15 cellular contexts compared by ENCODE assay signal in genomic region chr3:183489455-183490210, GRCh38.
DNase-seq lines count a peak whose midpoint lies in the region; ATAC-seq, FAIRE-seq and TF ChIP-seq lines count a peak whose summit lies in the region.
"Had no signal": no experiment of that assay in that cellular context is flagged by ENCODE, and none has a peak within 500 bp of the region (broad histone marks: within the 10 kb centered on the region; RNA-seq: fewer than 3 reads in every experiment).

No MANE protein-coding gene starts in this region.

- no peak for ATAC-seq in K562

- H3K36me3 ChIP-seq in K562 (ENCODE audit: control insufficient read depth, insufficient read depth, low read length): no peaks in the 10 kb centered on the region
- H3K36me3 ChIP-seq in hepatocyte (replicated peaks; ENCODE audit: insufficient read depth, low read depth): no peaks in the 10 kb centered on the region
- no peaks in the 10 kb centered on the region for H3K36me3 ChIP-seq in smooth muscle cell (ENCODE audit: low read depth)
- H3K36me3 ChIP-seq: uterus had no signal

- H3K27ac Mint-ChIP-seq in activated T-cell treated with anti-CD3 and anti-CD28 coated beads, Interleukin-2, amount 50 U/mL, for 24 hours: peak overlapping the region; percentile 24
- H3K27ac Mint-ChIP-seq: dendritic cell treated with granulocyte-macrophage colony-stimulating factor and Interleukin-4, amounts not matched to agents 40 ng/mL and 50 ng/mL, for 4 days; progenitor cell of endocrine pancreas had no signal

- H3K9me2 ChIP-seq in hepatocyte (replicated peaks; ENCODE audit: insufficient read depth): no peaks in the 10 kb centered on the region

- no peak for DNase-seq in activated T-cell treated with anti-CD3 and anti-CD28 coated beads, Interleukin-2, amount 50 U/mL, for 24 hours
- DNase-seq in activated T-cell treated with anti-CD3 and anti-CD28 coated beads, Interleukin-2, amount 50 U/mL, for 1 hour: no peak
- no peak for DNase-seq in K562 (ENCODE audit: extremely low read depth in 1 of 4, low spot score in 3 of 4)
- no peak for DNase-seq in hepatocyte (ENCODE audit: low spot score)
- DNase-seq in smooth muscle cell (lab: John Stamatoyannopoulos, UW; ENCODE audit: unreplicated experiment): no peak
- DNase-seq in RCC 7860 (ENCODE audit: low spot score): no peak
- DNase-seq in HTR-8/SVneo (ENCODE audit: insufficient read length, low spot score): no peak
- no peak for DNase-seq in mucosa of gallbladder (ENCODE audit: low spot score)
- DNase-seq: DMS153; NCI-H446 treated with DMSO at 0.1 percent for 48 hours; stimulated activated CD4-positive, alpha-beta T cell treated with anti-CD3 and anti-CD28 coated beads, Interleukin-2, amount 100 ng/mL, for 24 hours; uterus had no signal

- H3K4me3 Mint-ChIP-seq in activated T-cell treated with anti-CD3 and anti-CD28 coated beads, Interleukin-2, amount 50 U/mL, for 24 hours: no peak overlapping the region
- H3K4me3 Mint-ChIP-seq: dendritic cell treated with granulocyte-macrophage colony-stimulating factor and Interleukin-4, amounts not matched to agents 40 ng/mL and 50 ng/mL, for 4 days had no signal

- H3K4me2 ChIP-seq in K562 (ENCODE audit: insufficient read depth, low read length) (no peak overlapping the region), hepatocyte (no peak overlapping the region), smooth muscle cell (no peak overlapping the region)

- TF ChIP-seq POLR2A in K562 (conservative IDR thresholded peaks at IDR 0.05): no peak

- H2AFZ ChIP-seq in K562 (ENCODE audit: low read depth, low read length) (peak overlapping the region; percentile 59; the same call in 1 of the 2 replicates), hepatocyte (no peak overlapping the region), smooth muscle cell (ENCODE audit: low read depth) (no peak overlapping the region)

- no peaks in the 10 kb centered on the region for H3K27me3 Mint-ChIP-seq in activated T-cell treated with anti-CD3 and anti-CD28 coated beads, Interleukin-2, amount 50 U/mL, for 24 hours
- H3K27me3 Mint-ChIP-seq: dendritic cell treated with granulocyte-macrophage colony-stimulating factor and Interleukin-4, amounts not matched to agents 40 ng/mL and 50 ng/mL, for 4 days; progenitor cell of endocrine pancreas had no signal

- H3K9me3 Mint-ChIP-seq in activated T-cell treated with anti-CD3 and anti-CD28 coated beads, Interleukin-2, amount 50 U/mL, for 24 hours: no peaks in the 10 kb centered on the region

- no peak overlapping the region for H3K9ac ChIP-seq in K562 (ENCODE audit: insufficient read depth in 1 of 2, low read depth in 2 of 2, low read length in 2 of 2)
- H3K9ac ChIP-seq in smooth muscle cell (ENCODE audit: low read depth): no peak overlapping the region

- in situ Hi-C loops in K562 (cut with MboI): no loop called here

- FAIRE-seq in K562 (lab: Jason Lieb, UNC): peak; percentile 56
- no peak for FAIRE-seq in RCC 7860 (lab: Jason Lieb, UNC)
- no peak for FAIRE-seq in HTR-8/SVneo (lab: Jason Lieb, UNC)

- H3K27ac ChIP-seq in K562 (ENCODE audit: extremely low read depth, low read depth, low read length) (no peak overlapping the region), hepatocyte (peak overlapping the region; percentile 45), smooth muscle cell (ENCODE audit: low read depth) (peak overlapping the region; percentile 3)
- H3K27ac ChIP-seq: RWPE1, uterus had no signal

- intact Hi-C loops in K562 (cut with micrococcal nuclease): no loop called here

- CTCF ChIA-PET in K562 (lab: Yijun Ruan, JAX; ENCODE audit: low intra/inter-chr PET ratio): no interaction called here

- H3K9me3 ChIP-seq in K562 (replicated peaks; ENCODE audit: control insufficient read depth, insufficient read depth, low read depth, low read length): no peaks in the 10 kb centered on the region
- no peaks in the 10 kb centered on the region for H3K9me3 ChIP-seq in hepatocyte (ENCODE audit: low read depth)
- no peaks in the 10 kb centered on the region for H3K9me3 ChIP-seq in smooth muscle cell (replicated peaks; ENCODE audit: low read depth)
- H3K9me3 ChIP-seq: uterus had no signal

- peaks cover 8 to 9% of the 10 kb centered on the region in 2 experiments; a peak in 3 of 5 replicates for H3K4me1 ChIP-seq in K562 (replicated peaks in 1 of 2; ENCODE audit: control insufficient read depth in 2 of 2, insufficient read depth in 2 of 2, low read length in 2 of 2)
- H3K4me1 ChIP-seq in hepatocyte (ENCODE audit: insufficient read depth): no peaks in the 10 kb centered on the region
- H3K4me1 ChIP-seq in smooth muscle cell (ENCODE audit: low read depth): peaks cover 8% of the 10 kb centered on the region
- H3K4me1 ChIP-seq: uterus had no signal

- no peak for TF ChIP-seq EP300 in K562 (IDR thresholded peaks at IDR 0.05; ENCODE audit: low read length)

- H3K27me3 ChIP-seq in K562 (ENCODE audit: control insufficient read depth in 2 of 2, insufficient read depth in 2 of 2, low read length in 2 of 2): no peaks in the 10 kb centered on the region
- H3K27me3 ChIP-seq in hepatocyte: no peaks in the 10 kb centered on the region
- no peaks in the 10 kb centered on the region for H3K27me3 ChIP-seq in smooth muscle cell (ENCODE audit: low read depth)
- H3K27me3 ChIP-seq: uterus had no signal

- H3K79me2 ChIP-seq in K562 (ENCODE audit: control insufficient read depth, insufficient read depth, low read length) (no peaks in the 10 kb centered on the region), hepatocyte (no peaks in the 10 kb centered on the region), smooth muscle cell (ENCODE audit: low read depth) (no peaks in the 10 kb centered on the region)

- no peak overlapping the region for H3K4me3 ChIP-seq in K562
- H3K4me3 ChIP-seq in hepatocyte: no peak overlapping the region
- H3K4me3 ChIP-seq in smooth muscle cell: no peak overlapping the region
- H3K4me3 ChIP-seq: uterus had no signal

- H4K20me1 ChIP-seq in K562 (replicated peaks; ENCODE audit: control insufficient read depth, insufficient read depth, low read length): no peaks in the 10 kb centered on the region
- no peaks in the 10 kb centered on the region for H4K20me1 ChIP-seq in hepatocyte (ENCODE audit: insufficient read depth, poor library complexity, severe bottlenecking)
- H4K20me1 ChIP-seq in smooth muscle cell (ENCODE audit: low read depth): no peaks in the 10 kb centered on the region

- POLR2A ChIA-PET in K562 (lab: Yijun Ruan, JAX): interaction anchor here (0.6 to 1.4 kb wide), 2 partner anchors 10 to 43 kb away, joined by 3 to 4 read pairs; no protein-coding TSS in a partner anchor

- H3K36me3 Mint-ChIP-seq in activated T-cell treated with anti-CD3 and anti-CD28 coated beads, Interleukin-2, amount 50 U/mL, for 24 hours (ENCODE audit: low read depth): peaks cover 63% of the 10 kb centered on the region

- no peaks in the 10 kb centered on the region for H3F3A ChIP-seq in smooth muscle cell (ENCODE audit: low read depth)

- no TSS peak for BruUV-seq in K562 (replicated peaks; lab: Mats Ljungman, UMichigan)

- peaks cover 8% of the 10 kb centered on the region for H3K4me1 Mint-ChIP-seq in activated T-cell treated with anti-CD3 and anti-CD28 coated beads, Interleukin-2, amount 50 U/mL, for 24 hours (ENCODE audit: low read depth)

- WGBS in K562 (ENCODE audit: insufficient coverage, low coverage, missing lambda C conversion rate): 22% methylated on average over 6 of the region's 6 CpGs
- 87% methylated on average over 6 of the region's 6 CpGs for WGBS in hepatocyte (ENCODE audit: low lambda C conversion rate, missing lambda C conversion rate)
- 83% methylated on average over 6 of the region's 6 CpGs for WGBS in smooth muscle cell (ENCODE audit: low lambda C conversion rate)

- no peak for TF ChIP-seq RAD21 in K562 (CRISPR knock-in tag; conservative IDR thresholded peaks at IDR 0.05 in 1 of 2, IDR thresholded peaks at IDR 0.05 in 1 of 2)

- H3K9me1 ChIP-seq in K562 (ENCODE audit: control insufficient read depth, insufficient read depth, low read length): no peaks in the 10 kb centered on the region

- no peak for TF ChIP-seq CTCF in K562 (IDR thresholded peaks at IDR 0.05 in 2 of 3, conservative IDR thresholded peaks at IDR 0.05 in 1 of 3; ENCODE audit: insufficient read depth in 2 of 3, low read depth in 1 of 3, low read length in 3 of 3)
- TF ChIP-seq CTCF in hepatocyte (IDR thresholded peaks at IDR 0.05; ENCODE audit: poor library complexity): no peak
- TF ChIP-seq CTCF in smooth muscle cell (IDR thresholded peaks at IDR 0.05; ENCODE audit: borderline replicate concordance, insufficient read depth, poor library complexity, severe bottlenecking): no peak

TF ChIP-seq in K562, 482 proteins besides CTCF, POLR2A, EP300 and RAD21 (continues in another document):
- no peak for TF ChIP-seq RBM34 (IDR thresholded peaks at IDR 0.05; ENCODE audit: borderline replicate concordance, insufficient read depth, low read length)
- peak; percentile 82 for TF ChIP-seq C11orf30 (IDR thresholded peaks at IDR 0.05; ENCODE audit: low read depth)
- TF ChIP-seq NFE2L1 (tag; IDR thresholded peaks at IDR 0.05; ENCODE audit: borderline replicate concordance, low read depth): 0 out of 2 replicates have a peak, but pooled peaks have one; percentile 5
- no peak for TF ChIP-seq EZH2 (IDR thresholded peaks at IDR 0.05; ENCODE audit: borderline replicate concordance, low read depth, low read length)
- TF ChIP-seq, protein P1, sequence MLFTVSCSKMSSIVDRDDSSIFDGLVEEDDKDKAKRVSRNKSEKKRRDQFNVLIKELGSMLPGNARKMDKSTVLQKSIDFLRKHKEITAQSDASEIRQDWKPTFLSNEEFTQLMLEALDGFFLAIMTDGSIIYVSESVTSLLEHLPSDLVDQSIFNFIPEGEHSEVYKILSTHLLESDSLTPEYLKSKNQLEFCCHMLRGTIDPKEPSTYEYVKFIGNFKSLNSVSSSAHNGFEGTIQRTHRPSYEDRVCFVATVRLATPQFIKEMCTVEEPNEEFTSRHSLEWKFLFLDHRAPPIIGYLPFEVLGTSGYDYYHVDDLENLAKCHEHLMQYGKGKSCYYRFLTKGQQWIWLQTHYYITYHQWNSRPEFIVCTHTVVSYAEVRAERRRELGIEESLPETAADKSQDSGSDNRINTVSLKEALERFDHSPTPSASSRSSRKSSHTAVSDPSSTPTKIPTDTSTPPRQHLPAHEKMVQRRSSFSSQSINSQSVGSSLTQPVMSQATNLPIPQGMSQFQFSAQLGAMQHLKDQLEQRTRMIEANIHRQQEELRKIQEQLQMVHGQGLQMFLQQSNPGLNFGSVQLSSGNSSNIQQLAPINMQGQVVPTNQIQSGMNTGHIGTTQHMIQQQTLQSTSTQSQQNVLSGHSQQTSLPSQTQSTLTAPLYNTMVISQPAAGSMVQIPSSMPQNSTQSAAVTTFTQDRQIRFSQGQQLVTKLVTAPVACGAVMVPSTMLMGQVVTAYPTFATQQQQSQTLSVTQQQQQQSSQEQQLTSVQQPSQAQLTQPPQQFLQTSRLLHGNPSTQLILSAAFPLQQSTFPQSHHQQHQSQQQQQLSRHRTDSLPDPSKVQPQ (CRISPR knock-in tag; IDR thresholded peaks at IDR 0.05; ENCODE audit: borderline replicate concordance): no peak
- TF ChIP-seq ZNF589 (CRISPR knock-in tag; IDR thresholded peaks at IDR 0.05; ENCODE audit: low read depth): no peak
- TF ChIP-seq ZNF445 (CRISPR knock-in tag; IDR thresholded peaks at IDR 0.05; ENCODE audit: low read depth): no peak
- TF ChIP-seq RBM25 (IDR thresholded peaks at IDR 0.05; ENCODE audit: low read depth, low read length, severe bottlenecking): no peak
- TF ChIP-seq MCM3 (IDR thresholded peaks at IDR 0.05): no peak
